ENCODE assay signal across 13 cellular contexts in genomic region chr7:83475403-83475802, GRCh38.
DNase-seq lines count a peak whose midpoint lies in the region; TF ChIP-seq lines count a peak whose summit lies in the region.
"Had no signal": no experiment of that assay in that cellular context is flagged by ENCODE, and none has a peak within 500 bp of the region (broad histone marks: within the 10 kb centered on the region; RNA-seq: fewer than 3 reads in every experiment).

No MANE protein-coding gene starts in this region.

- H3K27me3 Mint-ChIP-seq in endodermal cell (ENCODE audit: insufficient read depth) (no peaks in the 10 kb centered on the region), progenitor cell of endocrine pancreas (no peaks in the 10 kb centered on the region)
- H3K27me3 Mint-ChIP-seq: activated CD4-positive, alpha-beta memory T cell treated with anti-CD3 and anti-CD28 coated beads for 36 hours had no signal

- H3K9me3 ChIP-seq in Loucy (ENCODE audit: insufficient read depth, low read depth, low read length) (no peaks in the 10 kb centered on the region), endodermal cell (ENCODE audit: control insufficient read depth, low read length) (no peaks in the 10 kb centered on the region), Karpas-422 (ENCODE audit: low read length) (peaks cover 10% of the 10 kb centered on the region)

- TF ChIP-seq CTCF in Loucy (conservative IDR thresholded peaks at IDR 0.05; ENCODE audit: low read length) (peak; percentile 31), endodermal cell (conservative IDR thresholded peaks at IDR 0.05) (peak; percentile 79), progenitor cell of endocrine pancreas (IDR thresholded peaks at IDR 0.05; ENCODE audit: unreplicated experiment) (peak; percentile 21)

- H3K9me2 ChIP-seq in Loucy (replicated peaks; ENCODE audit: low read depth, low read length), result no peaks in the 10 kb centered on the region
- H3K9me2 ChIP-seq in Karpas-422 (replicated peaks; ENCODE audit: insufficient read depth, low read length), result no peaks in the 10 kb centered on the region

- H3K9me3 Mint-ChIP-seq in endodermal cell (no peaks in the 10 kb centered on the region), progenitor cell of endocrine pancreas (ENCODE audit: low read depth) (no peaks in the 10 kb centered on the region)
- H3K9me3 Mint-ChIP-seq: mesothelial cell of epicardium had no signal

- H3K4me1 ChIP-seq in Loucy (ENCODE audit: insufficient read depth, low read length, poor library complexity, severe bottlenecking), result no peaks in the 10 kb centered on the region
- peaks cover 12% of the 10 kb centered on the region for H3K4me1 ChIP-seq in endodermal cell (ENCODE audit: control insufficient read depth, insufficient read depth, low read length)
- no peaks in the 10 kb centered on the region for H3K4me1 ChIP-seq in Karpas-422 (ENCODE audit: low read length)

- H3K4me1 Mint-ChIP-seq in endodermal cell, result peaks cover 25% of the 10 kb centered on the region
- H3K4me1 Mint-ChIP-seq in progenitor cell of endocrine pancreas (ENCODE audit: low read depth), result no peaks in the 10 kb centered on the region

- H3K4me3 Mint-ChIP-seq in endodermal cell, result no peak overlapping the region
- H3K4me3 Mint-ChIP-seq in progenitor cell of endocrine pancreas (ENCODE audit: low read depth), result no peak overlapping the region
- H3K4me3 Mint-ChIP-seq: activated CD4-positive, alpha-beta memory T cell treated with anti-CD3 and anti-CD28 coated beads for 36 hours; mesothelial cell of epicardium had no signal

- H3K36me3 ChIP-seq in Loucy (ENCODE audit: insufficient read depth, low read length) (no peaks in the 10 kb centered on the region), endodermal cell (ENCODE audit: control insufficient read depth, insufficient read depth, low read length) (peaks cover 8% of the 10 kb centered on the region), Karpas-422 (ENCODE audit: insufficient read depth, low read length) (no peaks in the 10 kb centered on the region)

- WGBS in endodermal cell (ENCODE audit: insufficient coverage in 1 of 2, insufficient read length in 1 of 2), 2 experiments, result 35 to 41% methylated on average over 5 to 6 of the region's 6 CpGs

- H3K36me3 Mint-ChIP-seq in endodermal cell (ENCODE audit: low read depth) (peaks cover 7% of the 10 kb centered on the region), progenitor cell of endocrine pancreas (ENCODE audit: insufficient read depth) (no peaks in the 10 kb centered on the region)
- H3K36me3 Mint-ChIP-seq: activated CD4-positive, alpha-beta memory T cell treated with anti-CD3 and anti-CD28 coated beads for 36 hours; mesothelial cell of epicardium had no signal

- H2AFZ ChIP-seq in Loucy (ENCODE audit: low read length) (no peak overlapping the region), Karpas-422 (ENCODE audit: low read length) (no peak overlapping the region)

- H3K4me3 ChIP-seq in Loucy (ENCODE audit: low read length, poor library complexity, severe bottlenecking) (no peak overlapping the region), endodermal cell (ENCODE audit: low read length) (peak overlapping the region; percentile 1), Karpas-422 (ENCODE audit: low read length) (no peak overlapping the region)

- H3K4me2 ChIP-seq in Loucy (ENCODE audit: low read depth, low read length, poor library complexity, severe bottlenecking), result no peak overlapping the region
- H3K4me2 ChIP-seq in Karpas-422 (ENCODE audit: low read depth, low read length, poor library complexity, severe bottlenecking), result no peak overlapping the region

- H3K79me2 ChIP-seq in Loucy (ENCODE audit: insufficient read depth, low read length) (no peaks in the 10 kb centered on the region), Karpas-422 (ENCODE audit: low read length) (no peaks in the 10 kb centered on the region)

- H3K9ac ChIP-seq in Loucy (ENCODE audit: low read depth, low read length, poor library complexity, severe bottlenecking) (no peak overlapping the region), endodermal cell (ENCODE audit: extremely low read depth, low read length, poor library complexity, severe bottlenecking) (no peak overlapping the region), Karpas-422 (ENCODE audit: low read length) (no peak overlapping the region)

- no peak overlapping the region for H3K27ac Mint-ChIP-seq in endodermal cell
- H3K27ac Mint-ChIP-seq in progenitor cell of endocrine pancreas, result no peak overlapping the region
- H3K27ac Mint-ChIP-seq: activated CD4-positive, alpha-beta memory T cell treated with anti-CD3 and anti-CD28 coated beads for 36 hours; mesothelial cell of epicardium had no signal

- DNase-seq in NCI-H345 (lab: John Stamatoyannopoulos, UW) (peak; percentile 1), NCI-H345 treated with DMSO at 0.1 percent for 48 hours (lab: John Stamatoyannopoulos, UW; ENCODE audit: unreplicated experiment) (no peak), endodermal cell (peak; percentile 90), progenitor cell of endocrine pancreas (ENCODE audit: low spot score, unreplicated experiment) (no peak), NCI-H1092 treated with DMSO at 0.1 percent for 48 hours (lab: John Stamatoyannopoulos, UW) (no peak), Karpas-422 (no peak)
- DNase-seq in activated CD4-positive, alpha-beta T cell treated with anti-CD3 and anti-CD28 coated beads, Interleukin-2, amount 50 U/mL, for 48 hours, result no peak
- DNase-seq: activated CD4-positive, alpha-beta memory T cell treated with anti-CD3 and anti-CD28 coated beads for 36 hours; NCI-H1436; NCI-H524; T1000 had no signal

- H3K27ac ChIP-seq in endodermal cell (ENCODE audit: low read depth, low read length), result no peak overlapping the region
- H3K27ac ChIP-seq in Karpas-422 (ENCODE audit: low read length), result no peak overlapping the region

- H4K20me1 ChIP-seq in Loucy (ENCODE audit: insufficient read depth, low read length, poor library complexity, severe bottlenecking) (no peaks in the 10 kb centered on the region), Karpas-422 (ENCODE audit: insufficient read depth, low read depth, low read length) (no peaks in the 10 kb centered on the region)

- no peaks in the 10 kb centered on the region for H3F3A ChIP-seq in Loucy (ENCODE audit: low read depth)

- H3K27me3 ChIP-seq in Loucy (ENCODE audit: insufficient read depth, low read length, poor library complexity, severe bottlenecking) (no peaks in the 10 kb centered on the region), endodermal cell (ENCODE audit: control insufficient read depth, insufficient read depth, low read length, poor library complexity, severe bottlenecking) (no peaks in the 10 kb centered on the region), Karpas-422 (ENCODE audit: low read length) (no peaks in the 10 kb centered on the region)

Comparison
In these comparisons a context has a peak if more than half of its experiments do, and no peak if none do; other contexts are left out.
1. DNase-seq: peak in NCI-H345 (single experiment) and endodermal cell (single experiment); none in NCI-H345 treated with DMSO at 0.1 percent for 48 hours (single experiment), progenitor cell of endocrine pancreas (single experiment), NCI-H1092 treated with DMSO at 0.1 percent for 48 hours (single experiment), activated CD4-positive, alpha-beta T cell treated with anti-CD3 and anti-CD28 coated beads, Interleukin-2, amount 50 U/mL, for 48 hours (0 of 2) and Karpas-422 (single experiment).
2. CTCF ChIP-seq: peak in every context shown above with its lines; median percentile 79 in endodermal cell; 31 in Loucy; 21 in progenitor cell of endocrine pancreas.